Comparison of ENCODE assay signal across 34 cellular contexts in the genomic region with DNA sequence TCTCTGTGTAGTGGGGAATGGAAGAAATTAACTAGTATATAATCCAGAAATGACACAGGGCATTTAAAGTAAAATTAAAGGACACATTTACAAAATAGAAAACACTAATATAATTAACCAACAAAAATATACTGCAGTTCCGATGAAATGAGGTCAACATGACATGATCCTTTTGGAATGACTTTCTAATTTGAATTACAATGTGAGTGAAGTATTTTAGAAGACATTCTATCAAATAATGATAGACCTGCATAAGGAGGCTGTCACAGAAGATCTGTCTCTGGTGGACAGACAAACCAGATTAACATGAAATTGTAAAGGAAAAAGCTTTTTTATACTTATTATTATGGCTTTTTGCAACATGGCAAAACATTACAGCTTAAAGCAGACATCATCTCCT.
"Had no signal": no experiment of that assay in that cellular context is flagged by ENCODE, and none has a peak within 500 bp of the region (broad histone marks: within the 10 kb centered on the region; RNA-seq: fewer than 3 reads in every experiment).

No MANE protein-coding gene starts in this region.

- H3K4me1 ChIP-seq: body of pancreas had no signal

- H3K9me3 Mint-ChIP-seq: activated CD8-positive, alpha-beta T cell treated with anti-CD3 and anti-CD28 coated beads for 36 hours; activated T-helper 17 cell treated with anti-CD3 and anti-CD28 coated beads, Interleukin-2, amount 50 U/mL, for 72 hours; effector memory CD8-positive, alpha-beta T cell; T-cell; T-helper 1 cell treated with Interleukin-12 subunit alpha and Interleukin-12 subunit beta and Interleukin-4 antibody, amounts not matched to agents 30 μg/mL and 1 μg/mL, for 36 hours; WTC11 had no signal

- H3K4me3 ChIP-seq: body of pancreas, esophagus squamous epithelium, gastroesophageal sphincter had no signal

- H3K27me3 Mint-ChIP-seq: activated CD8-positive, alpha-beta T cell treated with anti-CD3 and anti-CD28 coated beads for 36 hours; activated naive CD8-positive, alpha-beta T cell; activated T-helper 17 cell treated with anti-CD3 and anti-CD28 coated beads, Interleukin-2, amount 50 U/mL, for 72 hours; effector memory CD8-positive, alpha-beta T cell; T-cell had no signal

- H3K27ac Mint-ChIP-seq: activated CD8-positive, alpha-beta T cell treated with anti-CD3 and anti-CD28 coated beads for 36 hours; activated naive CD8-positive, alpha-beta T cell; T-cell; T-helper 1 cell treated with Interleukin-12 subunit alpha and Interleukin-12 subunit beta and Interleukin-4 antibody, amounts not matched to agents 30 μg/mL and 1 μg/mL, for 36 hours; WTC11 had no signal

- H3K27ac ChIP-seq: body of pancreas, epithelial cell of prostate, esophagus squamous epithelium, gastroesophageal sphincter, VCaP had no signal

- H3K9me3 ChIP-seq: body of pancreas, esophagus squamous epithelium, gastroesophageal sphincter had no signal

- FAIRE-seq: astrocyte, colon, endometrium, endothelial cell of umbilical vein, TTC549 had no signal

- DNase-seq: activated CD4-positive, alpha-beta T cell treated with anti-CD3 and anti-CD28 coated beads for 48 hours; activated CD4-positive, alpha-beta T cell treated with anti-CD3 and anti-CD28 coated beads, Interleukin-2, amount 50 U/mL, for 1 hour; activated CD4-positive, alpha-beta T cell treated with anti-CD3 and anti-CD28 coated beads, Interleukin-2, amount 50 U/mL, for 48 hours; activated CD8-positive, alpha-beta memory T cell treated with anti-CD3 and anti-CD28 coated beads for 24 hours; activated CD8-positive, alpha-beta T cell treated with anti-CD3 and anti-CD28 coated beads for 36 hours; activated effector memory CD4-positive, alpha-beta T cell treated with Interleukin-2 at 50 U/mL for 16 hours; activated gamma-delta T cell treated with Interleukin-2 at 50 U/mL for 16 hours; activated naive CD4-positive, alpha-beta T cell treated with anti-CD3 and anti-CD28 coated beads, Interleukin-2, amount 50 U/mL, for 16 hours; activated naive CD4-positive, alpha-beta T cell treated with Interleukin-2 at 50 U/mL for 16 hours; activated T-cell treated with anti-CD3 and anti-CD28 coated beads, Interleukin-2, amount 50 U/mL, for 48 hours; amniotic stem cell; anterior cingulate cortex; body of pancreas; caudate nucleus; cortex of kidney; dermis blood vessel endothelial cell; effector CD4-positive, alpha-beta T cell; effector memory CD8-positive, alpha-beta T cell; esophagus squamous epithelium; head of caudate nucleus; SW 1271; T-cell had no signal

- ATAC-seq: body of pancreas, gastroesophageal sphincter, WTC11 had no signal

- H3K36me3 Mint-ChIP-seq: WTC11 had no signal

- H3K27me3 ChIP-seq: body of pancreas, esophagus squamous epithelium, gastroesophageal sphincter had no signal

- H3K4me3 Mint-ChIP-seq: activated CD8-positive, alpha-beta T cell treated with anti-CD3 and anti-CD28 coated beads for 36 hours; activated naive CD8-positive, alpha-beta T cell; activated T-helper 17 cell treated with anti-CD3 and anti-CD28 coated beads, Interleukin-2, amount 50 U/mL, for 72 hours; effector memory CD8-positive, alpha-beta T cell; T-cell; T-helper 1 cell treated with Interleukin-12 subunit alpha and Interleukin-12 subunit beta and Interleukin-4 antibody, amounts not matched to agents 30 μg/mL and 1 μg/mL, for 36 hours; WTC11 had no signal
